In the genomic region with DNA sequence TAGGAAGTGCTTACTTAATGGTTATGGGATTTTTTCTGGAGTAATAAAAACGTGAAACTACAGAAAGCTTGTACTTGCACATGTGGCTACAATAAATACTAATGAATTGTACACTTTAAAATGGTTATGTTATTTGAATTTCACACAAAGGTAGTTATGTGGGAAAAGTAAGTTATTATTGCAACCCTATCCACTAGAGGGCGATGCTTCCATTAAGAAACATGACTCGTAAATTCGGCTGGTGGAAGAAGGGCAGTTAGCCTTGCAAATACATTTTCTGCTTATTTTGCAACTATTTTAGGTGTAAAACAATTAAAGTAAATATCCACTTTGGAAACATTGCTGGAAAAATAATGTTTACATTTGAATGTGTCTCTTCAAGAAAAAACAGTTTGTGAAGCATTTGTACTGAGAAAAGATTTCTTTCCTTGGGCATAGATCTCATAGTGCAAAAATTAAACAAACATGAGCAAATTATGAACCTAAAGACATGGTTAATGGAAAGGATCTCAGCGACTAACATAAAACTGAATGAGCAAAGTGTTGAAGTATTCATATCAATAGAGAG, we compare ENCODE assay signal across 8 cellular contexts.
DNase-seq lines count a peak whose midpoint lies in the region; ATAC-seq and TF ChIP-seq lines count a peak whose summit lies in the region.

No MANE protein-coding gene starts in this region.

- ATAC-seq in GM21447 (IDR thresholded peaks at IDR 0.05; ENCODE audit: unreplicated experiment) = peak; percentile 65

- H3K4me3 ChIP-seq in LNCaP clone FGC (ENCODE audit: low read depth, low read length) (no peak overlapping the region), Peyer's patch (no peak overlapping the region), epithelial cell of esophagus (ENCODE audit: low read length) (no peak overlapping the region), neutrophil (ENCODE audit: low read depth in 1 of 2, low read length in 1 of 2) (no peak overlapping the region)

- H3K9me3 Mint-ChIP-seq in T-helper 2 cell treated with Interferon-gamma antibody and Interleukin-4, amounts not matched to agents 5 μg/mL and 100 μg/mL, for 36 hours = no peaks in the 10 kb centered on the region

- H3K9me3 ChIP-seq in Peyer's patch (no peaks in the 10 kb centered on the region), neutrophil (no peaks in the 10 kb centered on the region)

- no peak for TF ChIP-seq POLR2A in Peyer's patch (IDR thresholded peaks at IDR 0.05)

- DNase-seq in DMS79 treated with DMSO at 0.1 percent for 48 hours (lab: John Stamatoyannopoulos, UW) (peak; percentile 47), LNCaP clone FGC (ENCODE audit: low read depth) (peak; percentile 71), Peyer's patch (no peak), epithelial cell of esophagus (ENCODE audit: low read depth) (peak; percentile 81), activated T-cell treated with anti-CD3 and anti-CD28 coated beads for 4 hours (no peak)
- DNase-seq in T-helper 2 cell treated with Interferon-gamma antibody and Interleukin-4, amounts not matched to agents 5 μg/mL and 100 μg/mL, for 36 hours (ENCODE audit: low spot score) = no peak

- H3K27ac Mint-ChIP-seq in T-helper 2 cell treated with Interferon-gamma antibody and Interleukin-4, amounts not matched to agents 5 μg/mL and 100 μg/mL, for 36 hours = no peak overlapping the region

- H3K4me1 Mint-ChIP-seq in T-helper 2 cell treated with Interferon-gamma antibody and Interleukin-4, amounts not matched to agents 5 μg/mL and 100 μg/mL, for 36 hours (ENCODE audit: low read depth) = peaks cover 2% of the 10 kb centered on the region

- H3K27ac ChIP-seq in Peyer's patch (no peak overlapping the region), neutrophil (no peak overlapping the region)

- TF ChIP-seq CTCF in LNCaP clone FGC (IDR thresholded peaks at IDR 0.05; ENCODE audit: control insufficient read depth, extremely low read depth, insufficient read depth) (peak; percentile 65), Peyer's patch (IDR thresholded peaks at IDR 0.05) (peak; percentile 33 to 81 (median 76)), epithelial cell of esophagus (IDR thresholded peaks at IDR 0.05; ENCODE audit: insufficient read depth, low read depth, low read length, missing control alignments) (peak; percentile 77), neutrophil (IDR thresholded peaks at IDR 0.05) (peak; percentile 36)

- H3K27me3 Mint-ChIP-seq in T-helper 2 cell treated with Interferon-gamma antibody and Interleukin-4, amounts not matched to agents 5 μg/mL and 100 μg/mL, for 36 hours (ENCODE audit: low read depth) = peaks cover 30% of the 10 kb centered on the region

- H3K27me3 ChIP-seq in Peyer's patch = no peaks in the 10 kb centered on the region
- peaks cover 9% of the 10 kb centered on the region for H3K27me3 ChIP-seq in neutrophil

- H3K36me3 Mint-ChIP-seq in T-helper 2 cell treated with Interferon-gamma antibody and Interleukin-4, amounts not matched to agents 5 μg/mL and 100 μg/mL, for 36 hours (ENCODE audit: low read depth) = no peaks in the 10 kb centered on the region

- H3K36me3 ChIP-seq in Peyer's patch (no peaks in the 10 kb centered on the region), neutrophil (no peaks in the 10 kb centered on the region)

- H3K4me3 Mint-ChIP-seq in T-helper 2 cell treated with Interferon-gamma antibody and Interleukin-4, amounts not matched to agents 5 μg/mL and 100 μg/mL, for 36 hours = no peak overlapping the region

- H3K4me1 ChIP-seq in Peyer's patch (peaks cover 0 to 6% (median 0%) of the 10 kb centered on the region in 4 donors), neutrophil (ENCODE audit: control insufficient read depth in 1 of 2, insufficient read depth in 1 of 2, low read depth in 1 of 2, low read length in 1 of 2) (no peaks in the 10 kb centered on the region)

Comparison
In these comparisons a context has a peak if more than half of its experiments do, and no peak if none do; other contexts are left out.
1. DNase-seq: peak in DMS79 treated with DMSO at 0.1 percent for 48 hours (single experiment), LNCaP clone FGC (single experiment) and epithelial cell of esophagus (single experiment); none in Peyer's patch (0 of 3), activated T-cell treated with anti-CD3 and anti-CD28 coated beads for 4 hours (single experiment) and T-helper 2 cell treated with Interferon-gamma antibody and Interleukin-4, amounts not matched to agents 5 μg/mL and 100 μg/mL, for 36 hours (single experiment).
2. Peak in every context shown above with its lines, with median percentiles within 50 percentile points of each other: CTCF ChIP-seq.